20 cellular contexts compared by ENCODE assay signal in genomic region chr16:70552675-70553074, GRCh38. TPM values are rescaled to one million over a fixed set of nuclear protein-coding genes. Genes with fewer than 3 reads are reported as not detected.
DNase-seq lines count a peak whose midpoint lies in the region; ATAC-seq and TF ChIP-seq lines count a peak whose summit lies in the region.
"Had no signal": no experiment of that assay in that cellular context is flagged by ENCODE, and none has a peak within 500 bp of the region (broad histone marks: within the 10 kb centered on the region; RNA-seq: fewer than 3 reads in every experiment).

No MANE protein-coding gene starts in this region.

- H2BK15ac ChIP-seq in mesenchymal stem cell (ENCODE audit: low read depth, poor library complexity, severe bottlenecking): no peak overlapping the region

- no peaks in the 10 kb centered on the region for H3K27me3 Mint-ChIP-seq in HFFc6 (ENCODE audit: insufficient read depth)
- H3K27me3 Mint-ChIP-seq in T-helper 2 cell treated with Interferon-gamma antibody and Interleukin-4, amounts not matched to agents 5 μg/mL and 100 μg/mL, for 36 hours (ENCODE audit: low read depth): no peaks in the 10 kb centered on the region

- H3K9ac ChIP-seq in mesenchymal stem cell (ENCODE audit: low read length): no peak overlapping the region

- H3K36me3 ChIP-seq in mesenchymal stem cell (ENCODE audit: control insufficient read depth in 1 of 2, insufficient read depth in 2 of 2, low read depth in 1 of 2, low read length in 2 of 2): peaks cover 31 to 90% of the 10 kb centered on the region in 2 experiments
- peaks cover 99% of the 10 kb centered on the region for H3K36me3 ChIP-seq in lower lobe of right lung

- no peak overlapping the region for H2BK120ac ChIP-seq in mesenchymal stem cell (ENCODE audit: low read depth, low read length)

- DNase-seq in AG04450 (ENCODE audit: low read depth, low spot score): no peak
- DNase-seq in HFFc6: no peak
- no peak for DNase-seq in epithelial cell of prostate (ENCODE audit: low read depth, low spot score)
- peak; percentile 6 for DNase-seq in mesenchymal stem cell
- no peak for DNase-seq in SHP77 treated with DMSO at 0.1 percent for 48 hours (lab: John Stamatoyannopoulos, UW)
- no peak for DNase-seq in dedifferentiated amniotic fluid mesenchymal stem cell (ENCODE audit: extremely low spot score)
- no peak for DNase-seq in lower lobe of right lung
- DNase-seq in T-helper 2 cell treated with Interferon-gamma antibody and Interleukin-4, amounts not matched to agents 5 μg/mL and 100 μg/mL, for 36 hours (ENCODE audit: low spot score): no peak
- DNase-seq: BE2C, Calu3, DMS79 treated with DMSO at 0.1 percent for 48 hours, GF-D8, H7, Karpas-422, NCI-H2029, NCI-H446, NCI-H524 treated with DMSO at 0.1 percent for 48 hours, NCI-H774, SJCRH30 had no signal

- 95% methylated on average over 5 of the region's 8 CpGs for WGBS in mesenchymal stem cell

- CTCF ChIA-PET in AG04450 (lab: Charles Lee): interaction anchor here (1.7 to 3.9 kb wide), 3 partner anchors 23 to 218 kb away, joined by 6 to 15 read pairs (median 9); no protein-coding TSS in a partner anchor

- H3K4me3 ChIP-seq in AG04450 (ENCODE audit: low read depth, low read length) (no peak overlapping the region), mesenchymal stem cell (ENCODE audit: insufficient read depth in 1 of 2, low read depth in 1 of 2, low read length in 2 of 2) (no peak overlapping the region), lower lobe of right lung (no peak overlapping the region)
- H3K4me3 ChIP-seq: SJCRH30 had no signal

- H3K27me3 ChIP-seq in AG04450 (ENCODE audit: control insufficient read depth, insufficient read depth, low read length) (no peaks in the 10 kb centered on the region), mesenchymal stem cell (ENCODE audit: control insufficient read depth in 1 of 2, insufficient read depth in 1 of 2, low read length in 2 of 2) (no peaks in the 10 kb centered on the region), lower lobe of right lung (ENCODE audit: low read depth) (no peaks in the 10 kb centered on the region)
- H3K27me3 ChIP-seq: BE2C, SJCRH30 had no signal

- no peak overlapping the region for H3K14ac ChIP-seq in mesenchymal stem cell (ENCODE audit: low read length in 2 of 2)

- no peak overlapping the region for H2BK12ac ChIP-seq in mesenchymal stem cell (ENCODE audit: low read length in 2 of 2)

- H3K9me3 Mint-ChIP-seq in HFFc6: no peaks in the 10 kb centered on the region
- no peaks in the 10 kb centered on the region for H3K9me3 Mint-ChIP-seq in T-helper 2 cell treated with Interferon-gamma antibody and Interleukin-4, amounts not matched to agents 5 μg/mL and 100 μg/mL, for 36 hours
- H3K9me3 Mint-ChIP-seq: CD14-positive monocyte had no signal

- no peak overlapping the region for H3K23ac ChIP-seq in mesenchymal stem cell (ENCODE audit: low read length in 2 of 2)

- H3K18ac ChIP-seq in mesenchymal stem cell (ENCODE audit: low read depth in 1 of 2, low read length in 2 of 2): no peak overlapping the region

- no peak for ATAC-seq in lower lobe of right lung

- H3K36me3 Mint-ChIP-seq in HFFc6 (ENCODE audit: low read depth): peaks cover 65% of the 10 kb centered on the region
- H3K36me3 Mint-ChIP-seq in T-helper 2 cell treated with Interferon-gamma antibody and Interleukin-4, amounts not matched to agents 5 μg/mL and 100 μg/mL, for 36 hours (ENCODE audit: low read depth): peaks cover 70% of the 10 kb centered on the region

- H3K27ac Mint-ChIP-seq in HFFc6: peak overlapping the region; percentile 90
- H3K27ac Mint-ChIP-seq in T-helper 2 cell treated with Interferon-gamma antibody and Interleukin-4, amounts not matched to agents 5 μg/mL and 100 μg/mL, for 36 hours: no peak overlapping the region

- intact Hi-C loops in lower lobe of right lung (cut with DNase I): no loop called here

- H3K4ac ChIP-seq in mesenchymal stem cell (ENCODE audit: low read depth in 1 of 2, low read length in 2 of 2): no peak overlapping the region

- peaks cover 60% of the 10 kb centered on the region for H3K4me1 Mint-ChIP-seq in HFFc6 (ENCODE audit: low read depth)
- H3K4me1 Mint-ChIP-seq in T-helper 2 cell treated with Interferon-gamma antibody and Interleukin-4, amounts not matched to agents 5 μg/mL and 100 μg/mL, for 36 hours (ENCODE audit: low read depth): no peaks in the 10 kb centered on the region
- H3K4me1 Mint-ChIP-seq: CD14-positive monocyte had no signal

- no peak overlapping the region for H3K4me2 ChIP-seq in mesenchymal stem cell (ENCODE audit: low read length, poor library complexity, severe bottlenecking)

- H3K9me3 ChIP-seq in AG04450 (ENCODE audit: control insufficient read depth, insufficient read depth, low read length) (no peaks in the 10 kb centered on the region), mesenchymal stem cell (ENCODE audit: control insufficient read depth, low read length) (no peaks in the 10 kb centered on the region), lower lobe of right lung (no peaks in the 10 kb centered on the region)
- H3K9me3 ChIP-seq: BE2C, SJCRH30 had no signal

- POLR2A ChIA-PET in AG04450 (lab: Yijun Ruan, JAX): interaction anchor here (1.2 to 2.4 kb wide), 4 partner anchors 9 to 24 kb away, joined by 3 to 22 read pairs (median 6); no protein-coding TSS in a partner anchor

- H2AK5ac ChIP-seq in mesenchymal stem cell (ENCODE audit: low read length, severe bottlenecking): no peak overlapping the region

- H3K79me1 ChIP-seq in mesenchymal stem cell (replicated peaks; ENCODE audit: low read length, poor library complexity, severe bottlenecking): peaks cover 12% of the 10 kb centered on the region

- H3K4me1 ChIP-seq in mesenchymal stem cell (ENCODE audit: control insufficient read depth, insufficient read depth, low read depth, low read length): peaks cover 5% of the 10 kb centered on the region
- H3K4me1 ChIP-seq in lower lobe of right lung: no peaks in the 10 kb centered on the region
- H3K4me1 ChIP-seq: BE2C, SJCRH30 had no signal

- no peak overlapping the region for H4K8ac ChIP-seq in mesenchymal stem cell (ENCODE audit: low read length)

- TF ChIP-seq CTCF in AG04450 (IDR thresholded peaks at IDR 0.05; ENCODE audit: low read depth, low read length) (no peak), HFFc6 (IDR thresholded peaks at IDR 0.05) (no peak), lower lobe of right lung (IDR thresholded peaks at IDR 0.05) (no peak)

- H4K91ac ChIP-seq in mesenchymal stem cell (ENCODE audit: low read length): no peak overlapping the region

- no peak overlapping the region for H3K4me3 Mint-ChIP-seq in HFFc6
- no peak overlapping the region for H3K4me3 Mint-ChIP-seq in T-helper 2 cell treated with Interferon-gamma antibody and Interleukin-4, amounts not matched to agents 5 μg/mL and 100 μg/mL, for 36 hours
- H3K4me3 Mint-ChIP-seq: CD14-positive monocyte had no signal

- H3K27ac ChIP-seq in AG04450 (ENCODE audit: low read depth, low read length) (peak overlapping the region; percentile 94), epithelial cell of prostate (peak overlapping the region; percentile 71), mesenchymal stem cell (ENCODE audit: low read length, poor library complexity, severe bottlenecking) (no peak overlapping the region), lower lobe of right lung (no peak overlapping the region)
- H3K27ac ChIP-seq: SJCRH30 had no signal

- no peak overlapping the region for H2AFZ ChIP-seq in mesenchymal stem cell (ENCODE audit: low read depth, low read length)

- no peak overlapping the region for H2BK5ac ChIP-seq in mesenchymal stem cell (ENCODE audit: low read depth, low read length, poor library complexity, severe bottlenecking)

RNA-seq across cellular contexts. Expression of gene SF3B3, which starts 29.1 kb away (rescaled TPM):
- 139 and 169 TPM in 2 replicates for polyA plus RNA-seq in AG04450 (2011; rRNA removed)
- 200 and 213 TPM in 2 replicates for polyA minus RNA-seq in AG04450 (2011; rRNA and poly(A)+ RNA removed)
- total RNA-seq in HFFc6 (2021; fragmentation: NEBNext Ultra II Directional; extraction: Animal tissue kit (Norgen Biotek cat#: 25700)): 100 to 1,000 TPM; 289 to 358 (median 312) TPM
- 72.0 TPM for polyA plus RNA-seq in mesenchymal stem cell (2013, experiment 1 of 2)
- 74.7 TPM for polyA plus RNA-seq in mesenchymal stem cell (2013, experiment 2 of 2)
- total RNA-seq in lower lobe of right lung: 176 TPM

RNA-seq across cellular contexts. Expression of gene COG4, which starts 29.3 kb away (rescaled TPM):
- 50.6 and 51.8 TPM in 2 replicates for polyA plus RNA-seq in AG04450 (2011; rRNA removed)
- polyA minus RNA-seq in AG04450 (2011; rRNA and poly(A)+ RNA removed): 54.6 and 72.7 TPM in 2 replicates
- total RNA-seq in HFFc6 (2021; fragmentation: NEBNext Ultra II Directional; extraction: Animal tissue kit (Norgen Biotek cat#: 25700)): 10 to 100 TPM; 70.2 to 91.7 (median 80.2) TPM
- polyA plus RNA-seq in mesenchymal stem cell (2013, experiment 1 of 2): 31.1 TPM
- polyA plus RNA-seq in mesenchymal stem cell (2013, experiment 2 of 2): 32.7 TPM
- 62.0 TPM for total RNA-seq in lower lobe of right lung

Comparison
In these comparisons a context has a peak if more than half of its experiments do, and no peak if none do; other contexts are left out.
1. H3K27ac ChIP-seq: peak in AG04450 (single experiment) and epithelial cell of prostate (single experiment); none in mesenchymal stem cell (single experiment) and lower lobe of right lung (single experiment).